Comparison of ENCODE assay signal across 17 cellular contexts in the genomic region with DNA sequence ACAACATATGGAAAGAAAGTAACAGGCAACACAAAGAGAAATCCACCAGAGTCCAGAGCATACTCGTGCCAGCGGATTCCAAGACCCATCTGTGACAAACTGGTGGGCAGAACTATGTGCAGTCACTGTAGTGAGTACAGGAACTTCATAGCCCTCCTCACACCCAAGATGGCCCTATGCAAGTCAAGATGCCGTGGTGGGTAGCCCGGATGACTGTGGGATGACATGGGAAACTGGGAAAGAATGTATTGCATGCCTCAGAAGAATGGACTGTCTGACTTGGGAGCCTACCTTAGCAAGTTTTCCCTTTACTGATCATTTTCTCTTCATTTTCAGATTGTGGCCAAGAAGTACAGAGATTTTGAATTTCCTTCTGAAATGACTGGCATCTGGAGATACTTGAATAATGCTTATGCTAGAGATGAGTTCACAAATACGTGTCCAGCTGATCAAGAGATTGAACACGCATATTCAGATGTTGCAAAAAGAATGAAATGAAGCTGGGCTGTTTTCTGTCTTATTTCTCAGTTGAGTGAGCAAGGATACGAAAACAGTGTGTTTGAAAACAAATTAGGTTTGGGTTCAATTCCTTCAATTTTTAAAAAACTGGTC. TPM values are rescaled to one million over a fixed set of nuclear protein-coding genes. Genes with fewer than 3 reads are reported as not detected.
"Had no signal": no experiment of that assay in that cellular context is flagged by ENCODE, and none has a peak within 500 bp of the region (broad histone marks: within the 10 kb centered on the region; RNA-seq: fewer than 3 reads in every experiment).

No MANE protein-coding gene starts in this region.

- H3K36me3 ChIP-seq: heart left ventricle, neutrophil, tibial nerve, upper lobe of right lung, vagina had no signal

- H3K4me3 Mint-ChIP-seq: stimulated activated naive CD8-positive, alpha-beta T cell treated with anti-CD3 and anti-CD28 coated beads, Interleukin-15, amount 100 ng/mL, for 72 hours had no signal

- ATAC-seq: esophagus mucosa, left colon, upper lobe of right lung had no signal

- H3K4me2 ChIP-seq: smooth muscle cell had no signal

- H3K9me3 ChIP-seq: heart left ventricle, neutrophil, testis, tibial nerve, upper lobe of right lung, vagina had no signal

- H3K4me3 ChIP-seq: heart left ventricle, smooth muscle cell, testis, upper lobe of right lung, vagina had no signal

- H3K27me3 ChIP-seq: testis, tibial nerve, upper lobe of right lung, vagina had no signal

- H3K4me1 Mint-ChIP-seq: naive B cell had no signal

- H3K9me3 Mint-ChIP-seq: naive B cell; stimulated activated naive CD8-positive, alpha-beta T cell treated with anti-CD3 and anti-CD28 coated beads, Interleukin-15, amount 100 ng/mL, for 72 hours had no signal

- DNase-seq: effector memory CD4-positive, alpha-beta T cell; heart left ventricle; hippocampal formation; left colon; naive B cell; stimulated activated CD4-positive, alpha-beta T cell treated with anti-CD3 and anti-CD28 coated beads, Interleukin-2, amount 100 ng/mL, for 48 hours; stimulated activated naive CD8-positive, alpha-beta T cell treated with anti-CD3 and anti-CD28 coated beads, Interleukin-15, amount 100 ng/mL, for 72 hours; testis; upper lobe of right lung had no signal

- H3K27ac ChIP-seq: heart left ventricle, neutrophil, testis, upper lobe of right lung, vagina had no signal

- H3K36me3 Mint-ChIP-seq: naive B cell had no signal

- H3K4me1 ChIP-seq: heart left ventricle, testis, tibial nerve, upper lobe of right lung, vagina had no signal

RNA-seq across cellular contexts. Expression of a gene that starts 47.3 kb away (rescaled TPM):
- total RNA-seq: glomerular endothelial cell, lung microvascular endothelial cell, pulmonary artery endothelial cell had no signal
- polyA plus RNA-seq: smooth muscle cell had no signal
